Comparison of ENCODE assay signal across 12 cellular contexts in the genomic region with DNA sequence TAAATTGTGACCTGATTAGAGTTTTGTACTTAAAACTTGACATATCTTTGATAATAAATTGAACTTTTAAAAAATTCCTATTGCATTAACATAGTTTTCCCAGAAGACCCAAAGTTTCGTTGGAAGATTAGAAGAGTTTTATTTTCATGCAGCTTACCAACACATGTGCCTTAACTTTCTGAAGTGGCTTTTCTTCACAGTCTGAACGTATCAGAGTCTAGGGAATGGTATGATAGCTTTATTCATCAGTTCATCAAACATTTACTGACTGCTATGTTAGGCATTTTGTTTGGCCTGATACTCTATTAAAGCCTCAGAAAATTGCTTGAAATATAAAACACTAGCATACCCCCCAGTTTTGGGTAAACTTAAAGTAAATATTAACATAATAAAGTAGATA.
"Had no signal": no experiment of that assay in that cellular context is flagged by ENCODE, and none has a peak within 500 bp of the region (broad histone marks: within the 10 kb centered on the region; RNA-seq: fewer than 3 reads in every experiment).

No MANE protein-coding gene starts in this region.

- ATAC-seq: activated CD4-positive, CD25-positive, alpha-beta regulatory T cell treated with anti-CD3 and anti-CD28 coated beads, Interleukin-2, amount 50 U/mL, for 24 hours; activated naive CD8-positive, alpha-beta T cell treated with anti-CD3 and anti-CD28 coated beads, Interleukin-2, amount 50 U/mL, for 24 hours; stimulated activated effector memory CD8-positive, alpha-beta T cell treated with anti-CD3 and anti-CD28 coated beads, Interleukin-12 subunit alpha, Interleukin-12 subunit beta, amount 100 ng/mL, for 72 hours; T-cell had no signal

- H3K9me3 ChIP-seq: ascending aorta had no signal

- H3K36me3 ChIP-seq: neural progenitor cell had no signal

- H3K9ac ChIP-seq: neural progenitor cell, parathyroid adenoma had no signal

- H3K27ac ChIP-seq: ascending aorta, neural progenitor cell, parathyroid adenoma had no signal

- H3K4me1 ChIP-seq: ascending aorta, neural progenitor cell had no signal

- H3K4me2 ChIP-seq: neural progenitor cell had no signal

- DNase-seq: activated naive CD4-positive, alpha-beta T cell treated with anti-CD3 and anti-CD28 coated beads for 36 hours; activated naive CD8-positive, alpha-beta T cell treated with anti-CD3 and anti-CD28 coated beads, Interleukin-2, amount 50 U/mL, for 24 hours; dorsolateral prefrontal cortex; hippocampal formation; naive B cell; T-cell; T-helper 9 cell had no signal

- H3K27me3 ChIP-seq: ascending aorta, dorsolateral prefrontal cortex, neural progenitor cell had no signal

- H2AFZ ChIP-seq: neural progenitor cell, parathyroid adenoma had no signal

- H3K4me3 ChIP-seq: ascending aorta, dorsolateral prefrontal cortex, neural progenitor cell had no signal
